Comparison of ENCODE assay signal across 1 cellular context in the genomic region with DNA sequence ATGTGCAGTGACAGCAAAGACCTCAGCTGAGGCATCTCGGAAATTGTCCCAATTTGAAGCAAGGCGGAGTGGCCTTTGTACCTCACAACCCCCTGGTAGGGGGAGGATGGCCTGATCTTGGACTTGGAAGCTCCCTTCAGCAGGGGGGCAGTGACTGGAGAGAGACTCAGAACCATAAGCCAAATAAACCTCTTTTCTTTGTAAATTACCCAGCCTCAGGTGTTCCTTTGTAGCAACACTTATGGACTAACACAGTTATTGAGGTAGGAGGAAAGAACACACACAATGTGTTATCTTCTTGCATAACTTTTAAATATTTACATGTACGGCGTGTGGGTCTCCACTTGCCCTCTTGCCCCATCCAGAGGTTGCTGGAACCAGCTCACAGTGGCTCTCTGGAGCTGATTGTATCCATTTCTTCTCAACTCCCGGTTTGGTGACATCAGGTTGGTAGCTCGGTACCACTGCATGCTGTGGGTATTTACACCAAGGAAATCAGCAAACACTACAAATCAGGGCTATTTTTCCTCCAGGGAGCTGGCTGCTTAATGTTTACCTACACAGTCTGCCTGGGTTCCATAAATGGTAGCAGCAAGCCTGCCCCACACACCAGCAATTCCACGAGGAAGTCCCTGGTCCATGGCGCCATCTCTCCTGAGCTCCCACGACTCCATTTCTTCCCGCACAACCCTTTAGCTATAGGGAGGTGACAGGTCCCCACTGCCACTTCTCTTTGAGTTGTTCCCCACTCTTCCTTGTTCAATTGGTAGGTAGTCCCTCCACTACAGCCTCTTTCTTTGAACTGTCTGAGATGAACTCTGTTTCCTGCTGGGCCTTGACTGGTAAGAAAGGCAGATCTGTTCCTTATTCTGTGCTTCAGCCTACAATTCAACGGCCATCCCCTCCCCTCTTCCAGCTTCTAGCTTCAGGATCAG.
TF ChIP-seq lines count a peak whose summit lies in the region.

No MANE protein-coding gene starts in this region.

TF ChIP-seq in HepG2, 621 proteins besides CTCF, POLR2A, EP300 and RAD21 (continued from another document and continues in another):
- TF ChIP-seq CEBPZ (IDR thresholded peaks at IDR 0.05; ENCODE audit: low read length) (no peak), ZSCAN29 (CRISPR knock-in tag; conservative IDR thresholded peaks at IDR 0.05) (no peak), ZNF761 (CRISPR knock-in tag; conservative IDR thresholded peaks at IDR 0.05) (0 out of 2 replicates have a peak, but pooled peaks have one; percentile 22), EED (CRISPR knock-in tag; IDR thresholded peaks at IDR 0.05) (no peak), PPARG (CRISPR knock-in tag; conservative IDR thresholded peaks at IDR 0.05) (peak; percentile 43; the same call in 1 of the 2 replicates), ETV5 (CRISPR knock-in tag; IDR thresholded peaks at IDR 0.05; ENCODE audit: borderline replicate concordance) (no peak; the same call in 1 of the 2 replicates), KLF12 (CRISPR knock-in tag; IDR thresholded peaks at IDR 0.05; ENCODE audit: borderline replicate concordance) (no peak), HOXD1 (CRISPR knock-in tag; IDR thresholded peaks at IDR 0.05) (no peak), AGO2 (optimal IDR thresholded peaks at IDR 0.05; ENCODE audit: low read depth, low read length) (no peak), RBM39 (IDR thresholded peaks at IDR 0.05; ENCODE audit: low read depth, low read length, poor library complexity, severe bottlenecking) (no peak), ZNF674 (CRISPR knock-in tag; IDR thresholded peaks at IDR 0.05; ENCODE audit: low read depth) (no peak), SETDB1 (CRISPR knock-in tag; IDR thresholded peaks at IDR 0.05; ENCODE audit: borderline replicate concordance) (no peak), SP1 (IDR thresholded peaks at IDR 0.05) (no peak), SP1 (CRISPR knock-in tag; IDR thresholded peaks at IDR 0.05) (no peak), MXD4 (CRISPR knock-in tag; IDR thresholded peaks at IDR 0.05) (peak; percentile 54; the same call in 1 of the 2 replicates), ZFP37 (CRISPR knock-in tag; IDR thresholded peaks at IDR 0.05; ENCODE audit: borderline replicate concordance) (no peak), MAFK (conservative IDR thresholded peaks at IDR 0.05 in 1 of 2, IDR thresholded peaks at IDR 0.05 in 1 of 2; ENCODE audit: low read length in 2 of 2) (no peak), GATAD1 (CRISPR knock-in tag; IDR thresholded peaks at IDR 0.05) (peak; percentile 56), ZNF331 (CRISPR knock-in tag; IDR thresholded peaks at IDR 0.05) (peak; percentile 82), PRDM4 (CRISPR knock-in tag; IDR thresholded peaks at IDR 0.05; ENCODE audit: borderline replicate concordance) (no peak), THAP11 (CRISPR knock-in tag; IDR thresholded peaks at IDR 0.05) (peak; percentile 65), SMC3 (IDR thresholded peaks at IDR 0.05; ENCODE audit: low read length) (peak; percentile 55; the same call in 1 of the 2 replicates), KDM2A (CRISPR knock-in tag; IDR thresholded peaks at IDR 0.05; ENCODE audit: borderline replicate concordance, low read depth) (peak; percentile 59; the same call in 1 of the 2 replicates), NCOA2 (CRISPR knock-in tag; IDR thresholded peaks at IDR 0.05) (peak; percentile 80), ELF4 (CRISPR knock-in tag; IDR thresholded peaks at IDR 0.05; ENCODE audit: borderline replicate concordance) (no peak), ZNF784 (CRISPR knock-in tag; IDR thresholded peaks at IDR 0.05; ENCODE audit: borderline replicate concordance) (no peak), KDM1A (CRISPR knock-in tag; IDR thresholded peaks at IDR 0.05) (0 out of 2 replicates have a peak, but pooled peaks have one; percentile 67), KLF9 (CRISPR knock-in tag; IDR thresholded peaks at IDR 0.05; ENCODE audit: low read depth) (no peak), ZC3H4 (CRISPR knock-in tag; IDR thresholded peaks at IDR 0.05; ENCODE audit: borderline replicate concordance) (no peak), RARG (CRISPR knock-in tag; IDR thresholded peaks at IDR 0.05; ENCODE audit: low read depth) (no peak), CBX2 (IDR thresholded peaks at IDR 0.05; ENCODE audit: low read depth, low read length) (no peak), CBX2 (CRISPR knock-in tag; IDR thresholded peaks at IDR 0.05; ENCODE audit: low read depth) (no peak)
- TF ChIP-seq, protein P1, sequence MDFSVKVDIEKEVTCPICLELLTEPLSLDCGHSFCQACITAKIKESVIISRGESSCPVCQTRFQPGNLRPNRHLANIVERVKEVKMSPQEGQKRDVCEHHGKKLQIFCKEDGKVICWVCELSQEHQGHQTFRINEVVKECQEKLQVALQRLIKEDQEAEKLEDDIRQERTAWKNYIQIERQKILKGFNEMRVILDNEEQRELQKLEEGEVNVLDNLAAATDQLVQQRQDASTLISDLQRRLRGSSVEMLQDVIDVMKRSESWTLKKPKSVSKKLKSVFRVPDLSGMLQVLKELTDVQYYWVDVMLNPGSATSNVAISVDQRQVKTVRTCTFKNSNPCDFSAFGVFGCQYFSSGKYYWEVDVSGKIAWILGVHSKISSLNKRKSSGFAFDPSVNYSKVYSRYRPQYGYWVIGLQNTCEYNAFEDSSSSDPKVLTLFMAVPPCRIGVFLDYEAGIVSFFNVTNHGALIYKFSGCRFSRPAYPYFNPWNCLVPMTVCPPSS (IDR thresholded peaks at IDR 0.05), result no peak
- TF ChIP-seq, protein P2, sequence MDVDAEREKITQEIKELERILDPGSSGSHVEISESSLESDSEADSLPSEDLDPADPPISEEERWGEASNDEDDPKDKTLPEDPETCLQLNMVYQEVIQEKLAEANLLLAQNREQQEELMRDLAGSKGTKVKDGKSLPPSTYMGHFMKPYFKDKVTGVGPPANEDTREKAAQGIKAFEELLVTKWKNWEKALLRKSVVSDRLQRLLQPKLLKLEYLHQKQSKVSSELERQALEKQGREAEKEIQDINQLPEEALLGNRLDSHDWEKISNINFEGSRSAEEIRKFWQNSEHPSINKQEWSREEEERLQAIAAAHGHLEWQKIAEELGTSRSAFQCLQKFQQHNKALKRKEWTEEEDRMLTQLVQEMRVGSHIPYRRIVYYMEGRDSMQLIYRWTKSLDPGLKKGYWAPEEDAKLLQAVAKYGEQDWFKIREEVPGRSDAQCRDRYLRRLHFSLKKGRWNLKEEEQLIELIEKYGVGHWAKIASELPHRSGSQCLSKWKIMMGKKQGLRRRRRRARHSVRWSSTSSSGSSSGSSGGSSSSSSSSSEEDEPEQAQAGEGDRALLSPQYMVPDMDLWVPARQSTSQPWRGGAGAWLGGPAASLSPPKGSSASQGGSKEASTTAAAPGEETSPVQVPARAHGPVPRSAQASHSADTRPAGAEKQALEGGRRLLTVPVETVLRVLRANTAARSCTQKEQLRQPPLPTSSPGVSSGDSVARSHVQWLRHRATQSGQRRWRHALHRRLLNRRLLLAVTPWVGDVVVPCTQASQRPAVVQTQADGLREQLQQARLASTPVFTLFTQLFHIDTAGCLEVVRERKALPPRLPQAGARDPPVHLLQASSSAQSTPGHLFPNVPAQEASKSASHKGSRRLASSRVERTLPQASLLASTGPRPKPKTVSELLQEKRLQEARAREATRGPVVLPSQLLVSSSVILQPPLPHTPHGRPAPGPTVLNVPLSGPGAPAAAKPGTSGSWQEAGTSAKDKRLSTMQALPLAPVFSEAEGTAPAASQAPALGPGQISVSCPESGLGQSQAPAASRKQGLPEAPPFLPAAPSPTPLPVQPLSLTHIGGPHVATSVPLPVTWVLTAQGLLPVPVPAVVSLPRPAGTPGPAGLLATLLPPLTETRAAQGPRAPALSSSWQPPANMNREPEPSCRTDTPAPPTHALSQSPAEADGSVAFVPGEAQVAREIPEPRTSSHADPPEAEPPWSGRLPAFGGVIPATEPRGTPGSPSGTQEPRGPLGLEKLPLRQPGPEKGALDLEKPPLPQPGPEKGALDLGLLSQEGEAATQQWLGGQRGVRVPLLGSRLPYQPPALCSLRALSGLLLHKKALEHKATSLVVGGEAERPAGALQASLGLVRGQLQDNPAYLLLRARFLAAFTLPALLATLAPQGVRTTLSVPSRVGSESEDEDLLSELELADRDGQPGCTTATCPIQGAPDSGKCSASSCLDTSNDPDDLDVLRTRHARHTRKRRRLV (CRISPR knock-in tag; IDR thresholded peaks at IDR 0.05), result no peak
- TF ChIP-seq, protein P3, sequence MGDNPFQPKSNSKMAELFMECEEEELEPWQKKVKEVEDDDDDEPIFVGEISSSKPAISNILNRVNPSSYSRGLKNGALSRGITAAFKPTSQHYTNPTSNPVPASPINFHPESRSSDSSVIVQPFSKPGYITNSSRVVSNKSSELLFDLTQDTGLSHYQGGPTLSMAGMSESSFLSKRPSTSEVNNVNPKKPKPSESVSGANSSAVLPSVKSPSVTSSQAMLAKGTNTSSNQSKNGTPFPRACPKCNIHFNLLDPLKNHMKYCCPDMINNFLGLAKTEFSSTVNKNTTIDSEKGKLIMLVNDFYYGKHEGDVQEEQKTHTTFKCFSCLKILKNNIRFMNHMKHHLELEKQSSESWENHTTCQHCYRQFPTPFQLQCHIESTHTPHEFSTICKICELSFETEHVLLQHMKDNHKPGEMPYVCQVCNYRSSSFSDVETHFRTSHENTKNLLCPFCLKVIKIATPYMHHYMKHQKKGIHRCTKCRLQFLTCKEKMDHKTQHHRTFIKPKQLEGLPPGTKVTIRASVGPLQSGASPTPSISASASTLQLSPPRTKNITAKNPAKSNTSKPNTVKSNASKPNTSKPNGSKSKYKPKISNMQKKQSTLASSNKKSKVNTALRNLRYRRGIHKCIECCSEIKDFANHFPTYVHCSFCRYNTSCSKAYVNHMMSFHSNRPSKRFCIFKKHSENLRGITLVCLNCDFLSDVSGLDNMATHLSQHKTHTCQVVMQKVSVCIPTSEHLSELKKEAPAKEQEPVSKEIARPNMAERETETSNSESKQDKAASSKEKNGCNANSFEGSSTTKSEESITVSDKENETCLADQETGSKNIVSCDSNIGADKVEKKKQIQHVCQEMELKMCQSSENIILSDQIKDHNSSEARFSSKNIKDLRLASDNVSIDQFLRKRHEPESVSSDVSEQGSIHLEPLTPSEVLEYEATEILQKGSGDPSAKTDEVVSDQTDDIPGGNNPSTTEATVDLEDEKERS (CRISPR knock-in tag; IDR thresholded peaks at IDR 0.05), result no peak
